20 cellular contexts compared by ENCODE assay signal in genomic region chr6:71453307-71453706, GRCh38.
DNase-seq lines count a peak whose midpoint lies in the region; ATAC-seq, FAIRE-seq and TF ChIP-seq lines count a peak whose summit lies in the region.
"Had no signal": no experiment of that assay in that cellular context is flagged by ENCODE, and none has a peak within 500 bp of the region (broad histone marks: within the 10 kb centered on the region; RNA-seq: fewer than 3 reads in every experiment).

No MANE protein-coding gene starts in this region.

- no peaks in the 10 kb centered on the region for H3K9me2 ChIP-seq in PC-9 (ENCODE audit: insufficient read depth)

- no peaks in the 10 kb centered on the region for H3F3A ChIP-seq in PC-9 (ENCODE audit: insufficient read depth, low read depth)

- H3K9me3 Mint-ChIP-seq in MCF 10A (ENCODE audit: unreplicated experiment) = no peaks in the 10 kb centered on the region
- H3K9me3 Mint-ChIP-seq: CD8-positive, alpha-beta memory T cell had no signal

- WGBS in mammary epithelial cell (ENCODE audit: low coverage, missing lambda C conversion rate) = 100% methylated on average over 1 of the region's 1 CpG
- 53 to 65% (median 64%) methylated on average over 1 of the region's 1 CpG for WGBS in small intestine, 3 donors

- DNase-seq in mammary epithelial cell (no peak), MCF 10A (ENCODE audit: unreplicated experiment) (no peak), PC-9 (no peak), left lung (no peak), small intestine (no peak), NCI-H1930 (lab: John Stamatoyannopoulos, UW) (no peak), cerebellar cortex (ENCODE audit: low spot score) (no peak), NCI-H82 treated with DMSO at 0.1 percent for 48 hours (lab: John Stamatoyannopoulos, UW; ENCODE audit: unreplicated experiment) (no peak)
- DNase-seq: 8988T; CD4-positive, CD25-positive, alpha-beta regulatory T cell; CD8-positive, alpha-beta memory T cell; COR-L47; DMS153; DMS79; GDM1; HCEC 1CT had no signal

- H3K4me1 Mint-ChIP-seq in MCF 10A (ENCODE audit: insufficient read depth, unreplicated experiment) = no peaks in the 10 kb centered on the region
- H3K4me1 Mint-ChIP-seq: CD4-positive, CD25-positive, alpha-beta regulatory T cell; CD8-positive, alpha-beta memory T cell had no signal

- no peaks in the 10 kb centered on the region for H3K36me3 Mint-ChIP-seq in MCF 10A (ENCODE audit: insufficient read depth, unreplicated experiment)
- H3K36me3 Mint-ChIP-seq: CD4-positive, CD25-positive, alpha-beta regulatory T cell; CD8-positive, alpha-beta memory T cell had no signal

- H3K4me3 Mint-ChIP-seq in MCF 10A (ENCODE audit: unreplicated experiment) = no peak overlapping the region
- H3K4me3 Mint-ChIP-seq: B cell; CD4-positive, CD25-positive, alpha-beta regulatory T cell; CD8-positive, alpha-beta memory T cell had no signal

- H3K36me3 ChIP-seq in mammary epithelial cell (ENCODE audit: insufficient read depth, low read length) (no peaks in the 10 kb centered on the region), PC-9 (ENCODE audit: low read depth) (no peaks in the 10 kb centered on the region), left lung (no peaks in the 10 kb centered on the region), small intestine (ENCODE audit: control insufficient read depth in 2 of 2, insufficient read depth in 2 of 2, low read length in 2 of 2) (no peaks in the 10 kb centered on the region)
- H3K36me3 ChIP-seq: BLaER1 treated with 17β-estradiol and CSF1 and Interleukin-3, amounts not matched to agents 10 nM and 100 nM had no signal

- no peaks in the 10 kb centered on the region for H3K4me1 ChIP-seq in mammary epithelial cell (ENCODE audit: insufficient read depth, low read length)
- peaks cover 9% of the 10 kb centered on the region; the same call in 1 of the 2 replicates for H3K4me1 ChIP-seq in PC-9 (replicated peaks; ENCODE audit: insufficient read depth)
- H3K4me1 ChIP-seq in left lung = no peaks in the 10 kb centered on the region
- no peaks in the 10 kb centered on the region for H3K4me1 ChIP-seq in small intestine (ENCODE audit: control insufficient read depth in 2 of 2, insufficient read depth in 1 of 2, low read depth in 1 of 2, low read length in 1 of 2)

- H3K27me3 Mint-ChIP-seq in MCF 10A (ENCODE audit: insufficient read depth, unreplicated experiment) = no peaks in the 10 kb centered on the region
- H3K27me3 Mint-ChIP-seq: CD4-positive, CD25-positive, alpha-beta regulatory T cell had no signal

- H3K4me2 ChIP-seq in mammary epithelial cell (ENCODE audit: insufficient read depth, low read depth, low read length) = no peak overlapping the region
- no peak overlapping the region for H3K4me2 ChIP-seq in PC-9

- H2AFZ ChIP-seq in mammary epithelial cell (ENCODE audit: low read depth, low read length) (peak overlapping the region; percentile 59), PC-9 (0 out of 2 replicates have a peak overlapping the region, but pooled peaks have one; percentile 56)

- no peak overlapping the region for H3K9ac ChIP-seq in mammary epithelial cell (ENCODE audit: insufficient read depth, low read length)
- H3K9ac ChIP-seq: BLaER1 treated with 17β-estradiol and CSF1 and Interleukin-3, amounts not matched to agents 10 nM and 100 nM had no signal

- no peak overlapping the region for H3K4me3 ChIP-seq in mammary epithelial cell (replicated peaks in 1 of 3; ENCODE audit: insufficient read depth in 1 of 3, low read depth in 2 of 3, low read length in 3 of 3)
- no peak overlapping the region for H3K4me3 ChIP-seq in PC-9
- no peak overlapping the region for H3K4me3 ChIP-seq in left lung
- H3K4me3 ChIP-seq in small intestine (ENCODE audit: low read depth in 1 of 2, low read length in 2 of 2) = no peak overlapping the region
- H3K4me3 ChIP-seq: BLaER1 treated with 17β-estradiol and CSF1 and Interleukin-3, amounts not matched to agents 10 nM and 100 nM had no signal

- H3K27ac ChIP-seq in mammary epithelial cell (ENCODE audit: insufficient read depth, low read depth, low read length) (no peak overlapping the region), PC-9 (no peak overlapping the region), left lung (no peak overlapping the region), small intestine (ENCODE audit: low read depth in 1 of 2, low read length in 1 of 2) (no peak overlapping the region)

- H4K20me1 ChIP-seq in mammary epithelial cell (ENCODE audit: insufficient read depth, low read length) (no peaks in the 10 kb centered on the region), PC-9 (ENCODE audit: insufficient read depth) (no peaks in the 10 kb centered on the region)
- H4K20me1 ChIP-seq: BLaER1 treated with 17β-estradiol and CSF1 and Interleukin-3, amounts not matched to agents 10 nM and 100 nM had no signal

- FAIRE-seq in small intestine (lab: Jason Lieb, UNC) = no peak
- FAIRE-seq: GM12892, GM18507 had no signal

- H3K79me2 ChIP-seq in mammary epithelial cell (ENCODE audit: insufficient read depth, low read length) (no peaks in the 10 kb centered on the region), PC-9 (ENCODE audit: low read depth) (no peaks in the 10 kb centered on the region)

- TF ChIP-seq CTCF in mammary epithelial cell (conservative IDR thresholded peaks at IDR 0.05 in 1 of 2, IDR thresholded peaks at IDR 0.05 in 1 of 2; ENCODE audit: extremely low read depth in 1 of 2, insufficient read depth in 1 of 2, low read depth in 1 of 2, low read length in 2 of 2) (no peak), MCF 10A (IDR thresholded peaks at IDR 0.05; ENCODE audit: unreplicated experiment) (no peak), PC-9 (conservative IDR thresholded peaks at IDR 0.05) (no peak), left lung (IDR thresholded peaks at IDR 0.05) (no peak)

- BruUV-seq in mammary epithelial cell (replicated peaks; lab: Mats Ljungman, UMichigan) (no TSS peak), MCF 10A (replicated peaks; lab: Mats Ljungman, UMichigan) (no TSS peak), PC-9 (replicated peaks; lab: Mats Ljungman, UMichigan) (no TSS peak)

- CTCF ChIA-PET in mammary epithelial cell (lab: Charles Lee; ENCODE audit: low non-redundant PET) = no interaction called here
- CTCF ChIA-PET in MCF 10A (lab: Yijun Ruan, JAX) = interaction anchor here (0.7 kb wide), 1 partner anchor 1188 kb away, joined by 3 read pairs; no protein-coding TSS in a partner anchor
- CTCF ChIA-PET in PC-9 (lab: Charles Lee) = no interaction called here

- peak; percentile 64 for ATAC-seq in left lung

- POLR2A ChIA-PET in MCF 10A (lab: Yijun Ruan, JAX) = no interaction called here
- POLR2A ChIA-PET in PC-9 (lab: Charles Lee; ENCODE audit: unreplicated experiment) = no interaction called here

- H3K27me3 ChIP-seq in mammary epithelial cell (ENCODE audit: insufficient read depth, low read length) (no peaks in the 10 kb centered on the region), PC-9 (ENCODE audit: insufficient read depth, low read depth) (no peaks in the 10 kb centered on the region), left lung (no peaks in the 10 kb centered on the region), small intestine (ENCODE audit: control insufficient read depth in 2 of 2, insufficient read depth in 2 of 2, low read length in 2 of 2) (no peaks in the 10 kb centered on the region)
- H3K27me3 ChIP-seq: BLaER1 treated with 17β-estradiol and CSF1 and Interleukin-3, amounts not matched to agents 10 nM and 100 nM had no signal

- H3K27ac Mint-ChIP-seq in MCF 10A (ENCODE audit: low read depth, unreplicated experiment) = no peak overlapping the region
- H3K27ac Mint-ChIP-seq: B cell; CD4-positive, CD25-positive, alpha-beta regulatory T cell; CD8-positive, alpha-beta memory T cell had no signal

- dilution Hi-C loops in mammary epithelial cell (cut with HindIII; ENCODE audit: low sequenced_read_pairs) = no loop called here

- H3K9me3 ChIP-seq in mammary epithelial cell (replicated peaks; ENCODE audit: insufficient read depth, low read length) (no peaks in the 10 kb centered on the region), PC-9 (ENCODE audit: insufficient read depth, low read depth) (no peaks in the 10 kb centered on the region), left lung (no peaks in the 10 kb centered on the region), small intestine (ENCODE audit: control insufficient read depth, low read depth) (no peaks in the 10 kb centered on the region)

- intact Hi-C loops in mammary epithelial cell (cut with micrococcal nuclease) (no loop called here), MCF 10A (cut with micrococcal nuclease) (no loop called here), PC-9 (cut with micrococcal nuclease; ENCODE audit: unreplicated experiment) (no loop called here), left lung (cut with DNase I) (no loop called here)

- in situ Hi-C loops in mammary epithelial cell (cut with MboI; ENCODE audit: low sequenced_read_pairs in 2 of 2) = no loop called here
